8 cellular contexts compared by ENCODE assay signal in the genomic region with DNA sequence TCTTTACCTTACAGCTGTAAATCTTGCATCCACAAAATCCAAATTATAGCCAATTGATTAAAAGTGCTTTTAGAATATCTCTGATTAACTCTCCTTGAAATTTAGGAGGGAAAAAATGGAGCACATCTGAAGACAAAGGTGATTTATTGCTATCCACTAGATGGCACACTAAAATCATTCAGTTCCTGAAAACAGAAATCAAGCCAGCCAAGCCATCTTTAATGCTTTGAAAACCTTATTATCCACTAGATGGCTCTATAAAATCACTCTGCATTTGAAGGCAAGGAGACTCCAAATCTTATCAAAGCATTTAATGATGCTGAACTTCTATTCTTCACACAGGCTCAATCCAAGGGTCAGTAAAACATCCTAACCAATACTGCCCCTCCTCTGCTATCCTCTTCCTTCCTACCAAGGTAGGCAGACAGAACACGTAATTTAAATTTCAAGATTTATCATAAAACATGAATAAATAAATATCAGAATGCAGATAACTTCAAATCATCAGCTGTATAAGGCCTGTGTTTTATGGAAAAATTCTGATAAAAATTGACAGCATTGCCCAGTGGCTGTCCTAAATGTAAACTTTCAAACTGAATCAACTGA. TPM values are rescaled to one million over a fixed set of nuclear protein-coding genes. Genes with fewer than 3 reads are reported as not detected.
A peak's percentile ranks its signal among the peaks of the same experiment; 100 is the strongest.
DNase-seq lines count a peak whose midpoint lies in the region; ATAC-seq, FAIRE-seq and TF ChIP-seq lines count a peak whose summit lies in the region.

No MANE protein-coding gene starts in this region.

- peak; percentile 95 for TF ChIP-seq CTCF in OCI-LY3 (IDR thresholded peaks at IDR 0.05; ENCODE audit: low read depth, low read length)

- H3K9me3 Mint-ChIP-seq in activated CD8-positive, alpha-beta memory T cell treated with anti-CD3 and anti-CD28 coated beads, Interleukin-2, amount 10 ng/mL, durations not matched to agents 7 days and 5 days (ENCODE audit: low read depth), result no peaks in the 10 kb centered on the region

- H3K9me3 ChIP-seq in OCI-LY3 (ENCODE audit: insufficient read depth, low read length), result no peaks in the 10 kb centered on the region

- no peaks in the 10 kb centered on the region; the same call in 1 of the 2 replicates for H3K79me2 ChIP-seq in OCI-LY3 (ENCODE audit: low read length)

- CTCF ChIA-PET in activated CD8-positive, alpha-beta memory T cell treated with anti-CD3 and anti-CD28 coated beads, Interleukin-2, amount 10 ng/mL, durations not matched to agents 7 days and 5 days (lab: Charles Lee), result interaction anchor here (0.6 to 1.9 kb wide), 7 partner anchors 43 to 123 kb away, joined by 3 to 8 read pairs (median 4); partner anchors contain the start of gene GOLIM4

- peak; percentile 87 for ATAC-seq in activated CD8-positive, alpha-beta memory T cell treated with anti-CD3 and anti-CD28 coated beads, Interleukin-2, amount 10 ng/mL, durations not matched to agents 7 days and 5 days
- peak; percentile 93 for ATAC-seq in left lobe of liver

- no peak for DNase-seq in activated CD8-positive, alpha-beta memory T cell treated with anti-CD3 and anti-CD28 coated beads, Interleukin-2, amount 10 ng/mL, durations not matched to agents 7 days and 5 days
- DNase-seq in activated CD8-positive, alpha-beta memory T cell treated with anti-CD3 and anti-CD28 coated beads, Interleukin-2, amount 50 U/mL, for 4 hours, result no peak
- DNase-seq in HCEC 1CT, result peak; percentile 85
- DNase-seq in LHCN-M2 (ENCODE audit: low read depth), result peak; percentile 82
- DNase-seq in cerebellum (ENCODE audit: low spot score), result peak; percentile 63
- no peak for DNase-seq in left lobe of liver (ENCODE audit: low spot score)
- DNase-seq in urothelium cell line (ENCODE audit: low spot score), result peak; percentile 40

- no peak overlapping the region for H3K27ac ChIP-seq in OCI-LY3 (ENCODE audit: low read length)

- no peaks in the 10 kb centered on the region for H3K27me3 ChIP-seq in OCI-LY3 (ENCODE audit: low read depth, low read length)

- H3K4me1 Mint-ChIP-seq in activated CD8-positive, alpha-beta memory T cell treated with anti-CD3 and anti-CD28 coated beads, Interleukin-2, amount 10 ng/mL, durations not matched to agents 7 days and 5 days, result no peaks in the 10 kb centered on the region

- H2AFZ ChIP-seq in OCI-LY3 (ENCODE audit: low read depth, low read length), result no peak overlapping the region

- peaks cover 8% of the 10 kb centered on the region for H3K27me3 Mint-ChIP-seq in activated CD8-positive, alpha-beta memory T cell treated with anti-CD3 and anti-CD28 coated beads, Interleukin-2, amount 10 ng/mL, durations not matched to agents 7 days and 5 days

- H3K36me3 ChIP-seq in OCI-LY3 (replicated peaks; ENCODE audit: low read depth, low read length), result peaks cover 7% of the 10 kb centered on the region

- no peak overlapping the region for H3K4me3 Mint-ChIP-seq in activated CD8-positive, alpha-beta memory T cell treated with anti-CD3 and anti-CD28 coated beads, Interleukin-2, amount 10 ng/mL, durations not matched to agents 7 days and 5 days

- no peak for FAIRE-seq in urothelium cell line (lab: Jason Lieb, UNC)

- no peak overlapping the region for H3K27ac Mint-ChIP-seq in activated CD8-positive, alpha-beta memory T cell treated with anti-CD3 and anti-CD28 coated beads, Interleukin-2, amount 10 ng/mL, durations not matched to agents 7 days and 5 days

- H3K36me3 Mint-ChIP-seq in activated CD8-positive, alpha-beta memory T cell treated with anti-CD3 and anti-CD28 coated beads, Interleukin-2, amount 10 ng/mL, durations not matched to agents 7 days and 5 days, result no peaks in the 10 kb centered on the region

- no peaks in the 10 kb centered on the region for H4K20me1 ChIP-seq in OCI-LY3 (ENCODE audit: insufficient read depth, low read length)

- H3K4me1 ChIP-seq in OCI-LY3 (ENCODE audit: low read length), result peaks cover 15% of the 10 kb centered on the region

- no peak overlapping the region for H3K9ac ChIP-seq in OCI-LY3 (ENCODE audit: low read length)

- H3K4me3 ChIP-seq in OCI-LY3 (ENCODE audit: low read length), result no peak overlapping the region

- H3K4me2 ChIP-seq in OCI-LY3 (ENCODE audit: low read length), result no peak overlapping the region

RNA-seq across cellular contexts. Expression of gene GOLIM4, which starts 48.4 kb away (rescaled TPM):
- 10 to 100 TPM in 1 of 2 experiments, 1 to 10 TPM in 1; 6.4 to 19.2 TPM for total RNA-seq in activated CD8-positive, alpha-beta memory T cell treated with anti-CD3 and anti-CD28 coated beads, Interleukin-2, amount 10 ng/mL, durations not matched to agents 7 days and 5 days
- total RNA-seq in LHCN-M2 (2014; rRNA removed), result 35.8 and 42.1 TPM in 2 replicates
- 16.1 TPM for polyA plus RNA-seq in LHCN-M2 (2012)
- 36.6 TPM for total RNA-seq in cerebellum
- 39.2 TPM for total RNA-seq in left lobe of liver

Comparison
In these comparisons a context has a peak if more than half of its experiments do, and no peak if none do; other contexts are left out.
1. DNase-seq: peak in HCEC 1CT (single experiment), LHCN-M2 (single experiment), cerebellum (single experiment) and urothelium cell line (single experiment); none in activated CD8-positive, alpha-beta memory T cell treated with anti-CD3 and anti-CD28 coated beads, Interleukin-2, amount 10 ng/mL, durations not matched to agents 7 days and 5 days (single experiment), activated CD8-positive, alpha-beta memory T cell treated with anti-CD3 and anti-CD28 coated beads, Interleukin-2, amount 50 U/mL, for 4 hours (single experiment) and left lobe of liver (single experiment).